Comparison of ENCODE assay signal across 13 cellular contexts in the genomic region with DNA sequence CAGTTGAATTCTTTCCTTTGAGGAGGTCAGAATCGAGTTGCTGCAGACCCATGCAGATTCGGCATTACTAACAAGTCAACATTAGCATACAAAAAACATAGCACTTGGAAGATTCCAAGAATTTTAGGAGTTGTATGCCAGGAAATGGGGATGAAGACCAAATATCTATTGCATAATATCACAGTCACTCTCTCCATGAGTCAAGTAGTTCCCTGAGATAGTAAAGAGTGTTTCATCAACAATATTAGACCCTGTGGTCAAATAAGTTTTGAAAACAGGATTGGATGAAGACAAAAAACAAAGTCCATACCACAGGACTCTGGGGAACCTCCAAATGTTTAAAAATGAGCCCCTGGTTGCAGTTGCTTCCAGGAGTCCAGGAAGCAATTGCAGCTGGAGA.
DNase-seq lines count a peak whose midpoint lies in the region; TF ChIP-seq lines count a peak whose summit lies in the region.
"Had no signal": no experiment of that assay in that cellular context is flagged by ENCODE, and none has a peak within 500 bp of the region (broad histone marks: within the 10 kb centered on the region; RNA-seq: fewer than 3 reads in every experiment).

No MANE protein-coding gene starts in this region.

- no peaks in the 10 kb centered on the region for H3K36me3 ChIP-seq in mucosa of rectum (ENCODE audit: control insufficient read depth in 2 of 2, insufficient read depth in 2 of 2, low read length in 2 of 2)

- POLR2A ChIA-PET in RWPE1 (lab: Yijun Ruan, JAX; ENCODE audit: low non-redundant PET): no interaction called here
- POLR2A ChIA-PET in HEK293T (lab: Yijun Ruan, JAX): no interaction called here

- no peaks in the 10 kb centered on the region for H3K27me3 ChIP-seq in mucosa of rectum (ENCODE audit: control insufficient read depth in 2 of 2, insufficient read depth in 2 of 2, low read length in 2 of 2)

- CTCF ChIA-PET in RWPE1 (lab: Yijun Ruan, JAX): no interaction called here
- CTCF ChIA-PET in HEK293T (lab: Yijun Ruan, JAX): no interaction called here

- no peak overlapping the region for H3K27ac ChIP-seq in RWPE1
- peak overlapping the region; percentile 43 to 52 for H3K27ac ChIP-seq in mucosa of rectum (ENCODE audit: low read depth in 2 of 2, low read length in 2 of 2)

- no peak overlapping the region for H3K4me3 ChIP-seq in AG09309 (ENCODE audit: control insufficient read depth, low read depth, low read length)
- H3K4me3 ChIP-seq in fibroblast of mammary gland (ENCODE audit: control insufficient read depth, low read depth, low read length): no peak overlapping the region
- no peak overlapping the region for H3K4me3 ChIP-seq in mucosa of rectum (ENCODE audit: low read length in 2 of 2)

- TF ChIP-seq CTCF in AG09309 (IDR thresholded peaks at IDR 0.05; ENCODE audit: control insufficient read depth, insufficient read depth, low read depth, low read length, missing control alignments) (no peak), RWPE1 (conservative IDR thresholded peaks at IDR 0.05; ENCODE audit: low read depth) (no peak), fibroblast of mammary gland (conservative IDR thresholded peaks at IDR 0.05; ENCODE audit: control insufficient read depth, insufficient read depth, low read depth, low read length) (no peak)

- H3K9ac ChIP-seq in mucosa of rectum (ENCODE audit: low read depth in 1 of 2, low read length in 2 of 2): no peak overlapping the region

- DNase-seq in AG09309 (ENCODE audit: low read depth) (peak; percentile 78), RWPE1 (ENCODE audit: low spot score) (peak; percentile 8), fibroblast of mammary gland (ENCODE audit: low read depth) (peak; percentile 94), NCI-H748 (lab: John Stamatoyannopoulos, UW; ENCODE audit: unreplicated experiment) (no peak), SIG-M5 (lab: John Stamatoyannopoulos, UW) (no peak), MV-4-11 (lab: John Stamatoyannopoulos, UW) (no peak), HEK293T (ENCODE audit: extremely low spot score) (no peak)
- DNase-seq: activated CD4-positive, alpha-beta T cell treated with anti-CD3 and anti-CD28 coated beads for 48 hours; activated effector memory CD4-positive, alpha-beta T cell treated with Interleukin-2 at 50 U/mL for 16 hours; C1 segment of cervical spinal cord; MM.1S; NCI-H510A had no signal

- no peaks in the 10 kb centered on the region for H3K9me3 ChIP-seq in mucosa of rectum (ENCODE audit: control insufficient read depth in 2 of 2, low read length in 2 of 2)

- peaks cover 0 to 7% of the 10 kb centered on the region in 2 donors for H3K4me1 ChIP-seq in mucosa of rectum (ENCODE audit: control insufficient read depth in 2 of 2, insufficient read depth in 2 of 2, low read length in 2 of 2)

TF ChIP-seq in HEK293T, 16 proteins besides CTCF, POLR2A, EP300 and RAD21:
- TF ChIP-seq SP1 (IDR thresholded peaks at IDR 0.05) (no peak), HDGF (IDR thresholded peaks at IDR 0.05; ENCODE audit: borderline replicate concordance) (no peak)

Comparison
In these comparisons a context has a peak if more than half of its experiments do, and no peak if none do; other contexts are left out.
1. DNase-seq: peak in AG09309 (single experiment), RWPE1 (single experiment) and fibroblast of mammary gland (single experiment); none in NCI-H748 (single experiment), SIG-M5 (single experiment), MV-4-11 (single experiment) and HEK293T (single experiment).